ENCODE assay signal across 15 cellular contexts in the genomic region with DNA sequence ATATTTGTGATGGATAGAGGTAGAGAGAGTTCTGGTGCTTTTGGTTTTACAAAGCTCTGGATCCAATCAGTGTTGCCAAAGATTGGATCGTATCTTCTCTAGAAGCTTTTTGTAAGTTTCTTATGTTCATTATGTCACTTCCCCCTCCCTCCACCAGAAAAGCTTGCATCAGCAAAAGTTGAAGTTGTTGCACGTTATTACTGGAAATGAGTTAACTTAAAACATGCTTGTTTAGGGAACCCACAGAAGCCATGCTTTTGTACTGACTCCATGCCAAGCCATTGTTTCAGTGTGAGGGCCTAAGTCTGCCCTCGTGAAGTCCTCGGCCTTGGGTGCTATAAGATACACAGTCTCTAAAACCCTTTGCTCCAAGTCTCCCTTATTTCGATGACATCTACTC.
DNase-seq lines count a peak whose midpoint lies in the region; ATAC-seq, FAIRE-seq and TF ChIP-seq lines count a peak whose summit lies in the region.
"Had no signal": no experiment of that assay in that cellular context is flagged by ENCODE, and none has a peak within 500 bp of the region (broad histone marks: within the 10 kb centered on the region; RNA-seq: fewer than 3 reads in every experiment).

No MANE protein-coding gene starts in this region.

- 64 to 79% (median 73%) methylated on average over 5 of the region's 5 CpGs for WGBS in adrenal gland, 4 donors
- 62% methylated on average over 5 of the region's 5 CpGs for WGBS in HepG2 (ENCODE audit: low lambda C conversion rate)

- H3K36me3 ChIP-seq in adrenal gland (replicated peaks in 1 of 2) (no peaks in the 10 kb centered on the region), HepG2 (replicated peaks in 1 of 2; ENCODE audit: control insufficient read depth in 1 of 2, insufficient read depth in 2 of 2, low read length in 2 of 2) (no peaks in the 10 kb centered on the region), upper lobe of right lung (no peaks in the 10 kb centered on the region)
- H3K36me3 ChIP-seq: neutrophil had no signal

- TF ChIP-seq POLR2A in adrenal gland (IDR thresholded peaks at IDR 0.05): no peak
- no peak for TF ChIP-seq POLR2A in HepG2 (IDR thresholded peaks at IDR 0.05; ENCODE audit: insufficient read depth in 1 of 2, low read depth in 2 of 2, low read length in 2 of 2)

- H3K4me1 ChIP-seq in adrenal gland (replicated peaks in 1 of 2) (no peaks in the 10 kb centered on the region), HepG2 (ENCODE audit: insufficient read depth, low read length) (peaks cover 8% of the 10 kb centered on the region; the same call in 1 of the 2 replicates), upper lobe of right lung (peaks cover 8% of the 10 kb centered on the region)

- TF ChIP-seq CTCF in adrenal gland (IDR thresholded peaks at IDR 0.05) (no peak), HepG2 (CRISPR knock-in tag; IDR thresholded peaks at IDR 0.05) (no peak), upper lobe of right lung (IDR thresholded peaks at IDR 0.05) (no peak)

- intact Hi-C loops in Right ventricle myocardium superior (cut with DNase I): no loop called here
- intact Hi-C loops in cardiac septum (cut with DNase I): no loop called here
- intact Hi-C loops in adrenal gland (cut with DNase I): no loop called here
- intact Hi-C loops in HepG2 (cut with micrococcal nuclease; ENCODE audit: unreplicated experiment): loop anchor here (10.0 kb wide), 2 partner anchors 153 to 547 kb away; a partner anchor contains a TSS
- intact Hi-C loops in upper lobe of right lung (cut with DNase I): no loop called here

- no peak overlapping the region for H3K9ac ChIP-seq in HepG2 (ENCODE audit: insufficient read depth, low read depth, low read length)

- no peak for TF ChIP-seq EP300 in HepG2 (IDR thresholded peaks at IDR 0.05; ENCODE audit: low read depth in 2 of 2, low read length in 2 of 2)
- TF ChIP-seq EP300 in HepG2 (CRISPR knock-in tag; IDR thresholded peaks at IDR 0.05; ENCODE audit: borderline replicate concordance): no peak

- H3K4me3 ChIP-seq in adrenal gland (no peak overlapping the region), HepG2 (replicated peaks in 1 of 3; ENCODE audit: insufficient read depth in 1 of 3, low read depth in 2 of 3, low read length in 3 of 3) (no peak overlapping the region), upper lobe of right lung (no peak overlapping the region)

- POLR2A ChIA-PET in HepG2 (lab: Yijun Ruan, JAX): no interaction called here

- H2AFZ ChIP-seq in HepG2 (ENCODE audit: low read length): no peak overlapping the region

- H4K20me1 ChIP-seq in HepG2 (ENCODE audit: insufficient read depth, low read length): no peaks in the 10 kb centered on the region

- FAIRE-seq in HepG2 (lab: Jason Lieb, UNC): no peak

- DNase-seq in Right ventricle myocardium superior (no peak), cardiac septum (ENCODE audit: low spot score) (no peak), adrenal gland (peak in 2 of 7 donors; percentile 33 to 40), HepG2 (ENCODE audit: low spot score) (no peak), upper lobe of right lung (no peak), NCI-H446 (lab: John Stamatoyannopoulos, UW) (no peak), activated T-cell treated with anti-CD3 and anti-CD28 coated beads for 4 hours (no peak)
- DNase-seq: activated CD4-positive, CD25-positive, alpha-beta regulatory T cell; activated naive CD4-positive, alpha-beta T cell treated with Interleukin-2 at 50 U/mL for 16 hours; NCI-H146; NCI-H510A; stimulated activated CD4-positive, alpha-beta T cell treated with anti-CD3 and anti-CD28 coated beads, Interleukin-2, amount 100 ng/mL, for 48 hours had no signal

- ATAC-seq in Right ventricle myocardium superior (ENCODE audit: poor library complexity) (peak; percentile 50), HepG2 (no peak), upper lobe of right lung (no peak), GM21360 (IDR thresholded peaks at IDR 0.05; ENCODE audit: unreplicated experiment) (no peak)
- ATAC-seq: Panc1 had no signal

- no peaks in the 10 kb centered on the region for H3K79me2 ChIP-seq in HepG2 (ENCODE audit: insufficient read depth, low read length)

- H3K27me3 ChIP-seq in adrenal gland: no peaks in the 10 kb centered on the region
- peaks cover 0 to 9% of the 10 kb centered on the region in 2 experiments; a peak in 2 of 5 replicates for H3K27me3 ChIP-seq in HepG2 (ENCODE audit: control insufficient read depth in 1 of 2, insufficient read depth in 2 of 2, low read length in 2 of 2)
- H3K27me3 ChIP-seq in upper lobe of right lung: no peaks in the 10 kb centered on the region
- H3K27me3 ChIP-seq: neutrophil had no signal

- in situ Hi-C loops in HepG2 (cut with HindIII; ENCODE audit: extremely low pct_ligation_motif_present, low pct_unique_long_range_greater_than_20kb): no loop called here

- H3K4me2 ChIP-seq in HepG2 (ENCODE audit: low read depth, low read length): no peak overlapping the region

- no peak for TF ChIP-seq RAD21 in HepG2 (CRISPR knock-in tag; IDR thresholded peaks at IDR 0.05)

- BruUV-seq in HepG2 (replicated peaks; lab: Mats Ljungman, UMichigan): no TSS peak

- H3K27ac ChIP-seq in adrenal gland (peak overlapping the region in 4 of 5 donors; percentile 43 to 86 (median 60)), HepG2 (ENCODE audit: extremely low read length, insufficient read depth, low read length) (no peak overlapping the region), upper lobe of right lung (peak overlapping the region; percentile 58)
- H3K27ac ChIP-seq: neutrophil had no signal

- H3K9me3 ChIP-seq in adrenal gland (replicated peaks in 1 of 3) (no peaks in the 10 kb centered on the region), HepG2 (ENCODE audit: low read length) (no peaks in the 10 kb centered on the region), upper lobe of right lung (no peaks in the 10 kb centered on the region)
- H3K9me3 ChIP-seq: neutrophil had no signal

- CTCF ChIA-PET in HepG2 (lab: Yijun Ruan, JAX; ENCODE audit: low intra/inter-chr PET ratio, low total read pairs): no interaction called here

TF ChIP-seq in HepG2, 621 proteins besides CTCF, POLR2A, EP300 and RAD21:
- TF ChIP-seq ZEB1 (IDR thresholded peaks at IDR 0.05; ENCODE audit: insufficient replicate concordance, low read depth): no peak
- TF ChIP-seq MAFK (conservative IDR thresholded peaks at IDR 0.05 in 1 of 2, IDR thresholded peaks at IDR 0.05 in 1 of 2; ENCODE audit: low read length in 2 of 2): peak; percentile 86 to 88
- TF ChIP-seq MAFF (IDR thresholded peaks at IDR 0.05; ENCODE audit: low read depth, low read length): peak; percentile 70; the same call in 1 of the 2 replicates
